25 cellular contexts compared by ENCODE assay signal in the genomic region with DNA sequence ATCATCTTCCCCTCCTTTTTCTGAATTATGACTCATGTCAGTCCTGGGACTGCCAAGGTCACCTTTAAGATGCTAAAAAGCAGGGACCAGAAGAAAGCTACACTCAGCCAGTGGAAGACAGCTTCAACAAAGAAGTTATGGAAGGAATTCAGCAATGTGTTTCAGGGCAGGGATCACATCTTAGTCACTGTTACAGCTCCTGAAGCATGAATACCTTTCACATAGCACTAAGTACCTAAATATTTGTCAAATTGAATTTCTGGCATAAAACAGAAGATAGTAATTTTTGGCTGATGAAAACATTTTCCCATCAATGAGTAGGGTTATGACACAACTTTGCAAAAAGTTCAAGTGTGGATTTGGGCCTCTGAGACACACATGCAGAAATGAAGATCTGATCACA. TPM values are rescaled to one million over a fixed set of nuclear protein-coding genes. Genes with fewer than 3 reads are reported as not detected.
A peak's percentile ranks its signal among the peaks of the same experiment; 100 is the strongest.
DNase-seq lines count a peak whose midpoint lies in the region; ATAC-seq and TF ChIP-seq lines count a peak whose summit lies in the region.
"Had no signal": no experiment of that assay in that cellular context is flagged by ENCODE, and none has a peak within 500 bp of the region (broad histone marks: within the 10 kb centered on the region; RNA-seq: fewer than 3 reads in every experiment).

No MANE protein-coding gene starts in this region.

- no peak for ATAC-seq in activated CD8-positive, alpha-beta memory T cell treated with anti-CD3 and anti-CD28 coated beads, Interleukin-2, amount 10 ng/mL, durations not matched to agents 7 days and 5 days
- ATAC-seq in activated CD8-positive, alpha-beta T cell treated with anti-CD3 and anti-CD28 coated beads for 36 hours, result no peak
- ATAC-seq in naive thymus-derived CD8-positive, alpha-beta T cell, result no peak
- ATAC-seq in HG02678 (IDR thresholded peaks at IDR 0.05; ENCODE audit: unreplicated experiment), result no peak
- ATAC-seq in HG03175 (IDR thresholded peaks at IDR 0.05; ENCODE audit: unreplicated experiment), result no peak
- ATAC-seq: activated naive CD4-positive, alpha-beta T cell treated with anti-CD3 and anti-CD28 coated beads, Interleukin-2, amount 50 U/mL, for 72 hours; stimulated activated memory B cell treated with anti-CD40 and anti-IgM and Interleukin-4, amounts not matched to agents 10 μg/mL and 1 μg/mL and 100 μg/mL, for 72 hours had no signal

- H3K27ac Mint-ChIP-seq in activated CD8-positive, alpha-beta memory T cell treated with anti-CD3 and anti-CD28 coated beads, Interleukin-2, amount 10 ng/mL, durations not matched to agents 7 days and 5 days, result peak overlapping the region; percentile 41
- peak overlapping the region; percentile 22 for H3K27ac Mint-ChIP-seq in activated CD8-positive, alpha-beta T cell treated with anti-CD3 and anti-CD28 coated beads for 36 hours
- H3K27ac Mint-ChIP-seq in naive thymus-derived CD8-positive, alpha-beta T cell, result peak overlapping the region in 1 of 10 donors; percentile 20
- H3K27ac Mint-ChIP-seq: CD4-positive, alpha-beta T cell; stimulated activated memory B cell treated with anti-CD40 and anti-IgM and Interleukin-4, amounts not matched to agents 10 μg/mL and 1 μg/mL and 100 μg/mL, for 72 hours had no signal

- H3K27ac ChIP-seq in fibroblast of lung (ENCODE audit: insufficient read depth, low read length) (peak overlapping the region; percentile 11), skeletal muscle tissue (ENCODE audit: low read depth, low read length) (peak overlapping the region; percentile 1)
- H3K27ac ChIP-seq: parathyroid adenoma, Peyer's patch, spleen, tibial nerve had no signal

- intact Hi-C loops in activated CD8-positive, alpha-beta T cell treated with anti-CD3 and anti-CD28 coated beads for 36 hours (cut with micrococcal nuclease), result no loop called here

- H3K9me3 Mint-ChIP-seq in activated CD8-positive, alpha-beta memory T cell treated with anti-CD3 and anti-CD28 coated beads, Interleukin-2, amount 10 ng/mL, durations not matched to agents 7 days and 5 days (ENCODE audit: low read depth), result no peaks in the 10 kb centered on the region
- H3K9me3 Mint-ChIP-seq in activated CD8-positive, alpha-beta T cell treated with anti-CD3 and anti-CD28 coated beads for 36 hours, result no peaks in the 10 kb centered on the region
- H3K9me3 Mint-ChIP-seq in naive thymus-derived CD8-positive, alpha-beta T cell, result no peaks in the 10 kb centered on the region
- H3K9me3 Mint-ChIP-seq: activated naive CD4-positive, alpha-beta T cell treated with anti-CD3 and anti-CD28 coated beads, Interleukin-2, amount 50 U/mL, for 72 hours; CD4-positive, alpha-beta T cell; stimulated activated memory B cell treated with anti-CD40 and anti-IgM and Interleukin-4, amounts not matched to agents 10 μg/mL and 1 μg/mL and 100 μg/mL, for 72 hours had no signal

- H3K79me2 ChIP-seq in fibroblast of lung (ENCODE audit: control insufficient read depth, insufficient read depth, low read length), result peaks cover 65% of the 10 kb centered on the region

- H3K36me3 ChIP-seq in fibroblast of lung (ENCODE audit: control insufficient read depth, insufficient read depth, low read length) (peaks cover 21% of the 10 kb centered on the region), skeletal muscle tissue (ENCODE audit: control insufficient read depth in 3 of 3, insufficient read depth in 3 of 3, low read length in 3 of 3) (peaks cover 19 to 42% (median 41%) of the 10 kb centered on the region in 3 donors)

- H3K9ac ChIP-seq in fibroblast of lung (ENCODE audit: insufficient read depth, low read length) (no peak overlapping the region), skeletal muscle tissue (ENCODE audit: low read depth in 1 of 3, low read length in 3 of 3) (no peak overlapping the region)
- H3K9ac ChIP-seq: parathyroid adenoma had no signal

- H3K36me3 Mint-ChIP-seq in activated CD8-positive, alpha-beta memory T cell treated with anti-CD3 and anti-CD28 coated beads, Interleukin-2, amount 10 ng/mL, durations not matched to agents 7 days and 5 days, result peaks cover 58% of the 10 kb centered on the region
- peaks cover 68% of the 10 kb centered on the region for H3K36me3 Mint-ChIP-seq in activated CD8-positive, alpha-beta T cell treated with anti-CD3 and anti-CD28 coated beads for 36 hours (ENCODE audit: low read depth)
- H3K36me3 Mint-ChIP-seq in naive thymus-derived CD8-positive, alpha-beta T cell, result peaks cover 1 to 89% (median 29%) of the 10 kb centered on the region in 3 donors

- H3K27me3 ChIP-seq in fibroblast of lung (ENCODE audit: control insufficient read depth, insufficient read depth, low read length) (no peaks in the 10 kb centered on the region), skeletal muscle tissue (ENCODE audit: control insufficient read depth in 3 of 3, insufficient read depth in 3 of 3, low read length in 3 of 3) (no peaks in the 10 kb centered on the region)
- H3K27me3 ChIP-seq: Peyer's patch, spleen, tibial nerve had no signal

- no peak for TF ChIP-seq CTCF in activated CD8-positive, alpha-beta T cell treated with anti-CD3 and anti-CD28 coated beads for 36 hours (IDR thresholded peaks at IDR 0.05)
- no peak for TF ChIP-seq CTCF in fibroblast of lung (conservative IDR thresholded peaks at IDR 0.05 in 1 of 2, IDR thresholded peaks at IDR 0.05 in 1 of 2; ENCODE audit: low read depth in 1 of 2, low read length in 2 of 2)

- H3K4me2 ChIP-seq in fibroblast of lung (ENCODE audit: extremely low read depth, insufficient read depth, low read length), result no peak overlapping the region

- CTCF ChIA-PET in activated CD8-positive, alpha-beta memory T cell treated with anti-CD3 and anti-CD28 coated beads, Interleukin-2, amount 10 ng/mL, durations not matched to agents 7 days and 5 days (lab: Charles Lee), result interaction anchor here (0.8 to 1.7 kb wide), 3 partner anchors 8 to 428 kb away, joined by 4 to 6 read pairs (median 5); no protein-coding TSS in a partner anchor
- CTCF ChIA-PET in activated CD8-positive, alpha-beta T cell treated with anti-CD3 and anti-CD28 coated beads for 36 hours (lab: Charles Lee), result interaction anchor here (0.6 to 4.4 kb wide), 6 partner anchors 8 to 428 kb away, joined by 3 to 28 read pairs (median 3); no protein-coding TSS in a partner anchor

- peaks cover 9% of the 10 kb centered on the region for H3K4me1 ChIP-seq in fibroblast of lung (ENCODE audit: control insufficient read depth, extremely low read depth, insufficient read depth, low read length)
- peaks cover 36 to 49% (median 42%) of the 10 kb centered on the region in 3 donors for H3K4me1 ChIP-seq in skeletal muscle tissue (ENCODE audit: control insufficient read depth in 3 of 3, insufficient read depth in 3 of 3, low read length in 3 of 3)

- no peak for DNase-seq in activated CD8-positive, alpha-beta memory T cell treated with anti-CD3 and anti-CD28 coated beads, Interleukin-2, amount 10 ng/mL, durations not matched to agents 7 days and 5 days
- no peak for DNase-seq in activated CD8-positive, alpha-beta memory T cell treated with anti-CD3 and anti-CD28 coated beads, Interleukin-2, amount 50 U/mL, for 48 hours
- no peak for DNase-seq in activated CD8-positive, alpha-beta T cell treated with anti-CD3 and anti-CD28 coated beads for 36 hours
- DNase-seq in fibroblast of lung (ENCODE audit: low read depth in 2 of 2), result peak in 1 of 2 donors; percentile 75
- no peak for DNase-seq in naive thymus-derived CD8-positive, alpha-beta T cell
- DNase-seq: activated CD4-positive, alpha-beta T cell treated with anti-CD3 and anti-CD28 coated beads, Interleukin-2, amount 50 U/mL, for 1 hour; activated T-cell treated with anti-CD3 and anti-CD28 coated beads, Interleukin-2, amount 50 U/mL, for 48 hours; caudate nucleus; CD4-positive, alpha-beta T cell; effector memory CD4-positive, alpha-beta T cell; H7; Kasumi-1; left ventricle myocardium superior; NCI-H1105 treated with DMSO at 0.1 percent for 48 hours; NCI-H774; Peyer's patch; spleen had no signal

- no peak overlapping the region for H2AFZ ChIP-seq in fibroblast of lung (ENCODE audit: low read length)
- H2AFZ ChIP-seq: parathyroid adenoma had no signal

- peaks cover 4% of the 10 kb centered on the region for H4K20me1 ChIP-seq in fibroblast of lung (ENCODE audit: control insufficient read depth, extremely low read depth, insufficient read depth, low read length)

- no peaks in the 10 kb centered on the region for H3K27me3 Mint-ChIP-seq in activated CD8-positive, alpha-beta memory T cell treated with anti-CD3 and anti-CD28 coated beads, Interleukin-2, amount 10 ng/mL, durations not matched to agents 7 days and 5 days
- H3K27me3 Mint-ChIP-seq in activated CD8-positive, alpha-beta T cell treated with anti-CD3 and anti-CD28 coated beads for 36 hours, result no peaks in the 10 kb centered on the region
- no peaks in the 10 kb centered on the region for H3K27me3 Mint-ChIP-seq in naive thymus-derived CD8-positive, alpha-beta T cell
- H3K27me3 Mint-ChIP-seq: CD4-positive, alpha-beta T cell; stimulated activated memory B cell treated with anti-CD40 and anti-IgM and Interleukin-4, amounts not matched to agents 10 μg/mL and 1 μg/mL and 100 μg/mL, for 72 hours had no signal

- H3K4me3 Mint-ChIP-seq in activated CD8-positive, alpha-beta memory T cell treated with anti-CD3 and anti-CD28 coated beads, Interleukin-2, amount 10 ng/mL, durations not matched to agents 7 days and 5 days, result no peak overlapping the region
- no peak overlapping the region for H3K4me3 Mint-ChIP-seq in activated CD8-positive, alpha-beta T cell treated with anti-CD3 and anti-CD28 coated beads for 36 hours
- H3K4me3 Mint-ChIP-seq in naive thymus-derived CD8-positive, alpha-beta T cell, result no peak overlapping the region
- H3K4me3 Mint-ChIP-seq: CD4-positive, alpha-beta T cell; stimulated activated memory B cell treated with anti-CD40 and anti-IgM and Interleukin-4, amounts not matched to agents 10 μg/mL and 1 μg/mL and 100 μg/mL, for 72 hours had no signal

- POLR2A ChIA-PET in activated CD8-positive, alpha-beta T cell treated with anti-CD3 and anti-CD28 coated beads for 36 hours (lab: Charles Lee), result interaction anchor here (0.6 to 6.2 kb wide), 4 partner anchors 11 to 170 kb away, joined by 3 to 26 read pairs (median 3); partner anchors contain the start of gene VWCE
- POLR2A ChIA-PET in naive thymus-derived CD8-positive, alpha-beta T cell (lab: Charles Lee), result no interaction called here

- no peaks in the 10 kb centered on the region for H3K9me3 ChIP-seq in fibroblast of lung (ENCODE audit: control insufficient read depth, insufficient read depth, low read depth, low read length)
- no peaks in the 10 kb centered on the region for H3K9me3 ChIP-seq in skeletal muscle tissue (ENCODE audit: control insufficient read depth in 3 of 3, low read length in 3 of 3)
- H3K9me3 ChIP-seq: Peyer's patch, spleen, tibial nerve had no signal

- peaks cover 47% of the 10 kb centered on the region for H3K4me1 Mint-ChIP-seq in activated CD8-positive, alpha-beta memory T cell treated with anti-CD3 and anti-CD28 coated beads, Interleukin-2, amount 10 ng/mL, durations not matched to agents 7 days and 5 days
- H3K4me1 Mint-ChIP-seq in activated CD8-positive, alpha-beta T cell treated with anti-CD3 and anti-CD28 coated beads for 36 hours (ENCODE audit: low read depth), result peaks cover 46% of the 10 kb centered on the region
- peaks cover 32 to 51% (median 46%) of the 10 kb centered on the region in 4 donors for H3K4me1 Mint-ChIP-seq in naive thymus-derived CD8-positive, alpha-beta T cell

- H3K4me3 ChIP-seq in fibroblast of lung (replicated peaks in 1 of 4; ENCODE audit: control extremely low read depth in 1 of 4, insufficient read depth in 1 of 4, low read depth in 3 of 4, low read length in 4 of 4) (no peak overlapping the region), skeletal muscle tissue (ENCODE audit: low read length in 3 of 3) (no peak overlapping the region)
- H3K4me3 ChIP-seq: Peyer's patch, spleen, tibial nerve had no signal

RNA-seq across cellular contexts. Expression of gene DDB1, which starts 5.2 kb away (rescaled TPM):
- total RNA-seq in activated CD8-positive, alpha-beta memory T cell treated with anti-CD3 and anti-CD28 coated beads, Interleukin-2, amount 10 ng/mL, durations not matched to agents 7 days and 5 days, result 100 to 1,000 TPM; 189 to 258 TPM
- total RNA-seq in activated CD8-positive, alpha-beta T cell treated with anti-CD3 and anti-CD28 coated beads for 36 hours, result 100 to 1,000 TPM; 269 to 270 TPM
- total RNA-seq in fibroblast of lung, result 241 and 282 TPM in 2 replicates
- 289 and 298 TPM in 2 replicates for polyA plus RNA-seq in fibroblast of lung
- 180 and 182 TPM in 2 replicates for polyA plus RNA-seq in fibroblast of lung (2012)
- 389 and 438 TPM in 2 replicates for polyA minus RNA-seq in fibroblast of lung (ENCODE audit: low replicate concordance)
- 215 TPM for total RNA-seq in skeletal muscle tissue
- total RNA-seq in naive thymus-derived CD8-positive, alpha-beta T cell, result 100 to 1,000 TPM; 181 to 184 TPM
- polyA plus RNA-seq in naive thymus-derived CD8-positive, alpha-beta T cell, result 100 to 1,000 TPM; 105 to 125 (median 124) TPM

RNA-seq across cellular contexts. Expression of gene TKFC, which starts 5.4 kb away (rescaled TPM):
- 10 to 100 TPM; 36.9 to 42.3 TPM for total RNA-seq in activated CD8-positive, alpha-beta memory T cell treated with anti-CD3 and anti-CD28 coated beads, Interleukin-2, amount 10 ng/mL, durations not matched to agents 7 days and 5 days
- 10 to 100 TPM; 79.1 to 86.3 TPM for total RNA-seq in activated CD8-positive, alpha-beta T cell treated with anti-CD3 and anti-CD28 coated beads for 36 hours
- total RNA-seq in fibroblast of lung, result 15.9 and 27.1 TPM in 2 replicates
- 11.5 and 15.9 TPM in 2 replicates for polyA plus RNA-seq in fibroblast of lung
- polyA plus RNA-seq in fibroblast of lung (2012), result 20.4 and 23.8 TPM in 2 replicates
- 26.2 and 48.0 TPM in 2 replicates for polyA minus RNA-seq in fibroblast of lung (ENCODE audit: low replicate concordance)
- 6.8 TPM for total RNA-seq in skeletal muscle tissue
- total RNA-seq in naive thymus-derived CD8-positive, alpha-beta T cell, result 10 to 100 TPM; 34.3 to 36.1 TPM
- polyA plus RNA-seq in naive thymus-derived CD8-positive, alpha-beta T cell, result 10 to 100 TPM; 18.3 to 25.3 (median 18.4) TPM

RNA-seq across cellular contexts. Expression of gene VWCE, which starts 32.6 kb away (rescaled TPM):
- 1 to 10 TPM; 3.8 to 3.9 TPM for total RNA-seq in activated CD8-positive, alpha-beta memory T cell treated with anti-CD3 and anti-CD28 coated beads, Interleukin-2, amount 10 ng/mL, durations not matched to agents 7 days and 5 days
- total RNA-seq in activated CD8-positive, alpha-beta T cell treated with anti-CD3 and anti-CD28 coated beads for 36 hours, result 10 to 100 TPM; 23.3 to 25.8 TPM
- 1.5 and 1.7 TPM in 2 replicates for total RNA-seq in fibroblast of lung
- 0.30 and 0.68 TPM in 2 replicates for polyA plus RNA-seq in fibroblast of lung
- polyA plus RNA-seq in fibroblast of lung (2012), result 0.66 and 0.90 TPM in 2 replicates
- 0.59 and 5.1 TPM in 2 replicates for polyA minus RNA-seq in fibroblast of lung (ENCODE audit: low replicate concordance)
- total RNA-seq in skeletal muscle tissue, result 1.0 TPM
- under 1 TPM; 0.94 to 0.99 TPM for total RNA-seq in naive thymus-derived CD8-positive, alpha-beta T cell
- not detected for polyA plus RNA-seq in naive thymus-derived CD8-positive, alpha-beta T cell
- total RNA-seq: A172 had no signal

RNA-seq across cellular contexts. Expression of gene CYB561A3, which starts 34.0 kb away (rescaled TPM):
- total RNA-seq in activated CD8-positive, alpha-beta memory T cell treated with anti-CD3 and anti-CD28 coated beads, Interleukin-2, amount 10 ng/mL, durations not matched to agents 7 days and 5 days, result 10 to 100 TPM; 43.9 to 51.2 TPM
- total RNA-seq in activated CD8-positive, alpha-beta T cell treated with anti-CD3 and anti-CD28 coated beads for 36 hours, result 10 to 100 TPM; 32.4 to 33.5 TPM
- total RNA-seq in fibroblast of lung, result 39.3 and 65.1 TPM in 2 replicates
- polyA plus RNA-seq in fibroblast of lung, result 43.9 and 48.3 TPM in 2 replicates
- polyA plus RNA-seq in fibroblast of lung (2012), result 41.8 and 42.0 TPM in 2 replicates
- polyA minus RNA-seq in fibroblast of lung (ENCODE audit: low replicate concordance), result 215 and 274 TPM in 2 replicates
- total RNA-seq in skeletal muscle tissue, result 9.9 TPM
- total RNA-seq in naive thymus-derived CD8-positive, alpha-beta T cell, result 10 to 100 TPM; 42.9 to 52.3 TPM
- 10 to 100 TPM; 54.5 to 69.3 (median 58.4) TPM for polyA plus RNA-seq in naive thymus-derived CD8-positive, alpha-beta T cell

RNA-seq across cellular contexts. Expression of gene TMEM138, which starts 34.5 kb away (rescaled TPM):
- 10 to 100 TPM; 48.3 to 60.6 TPM for total RNA-seq in activated CD8-positive, alpha-beta memory T cell treated with anti-CD3 and anti-CD28 coated beads, Interleukin-2, amount 10 ng/mL, durations not matched to agents 7 days and 5 days
- 10 to 100 TPM; 38.6 to 47.0 TPM for total RNA-seq in activated CD8-positive, alpha-beta T cell treated with anti-CD3 and anti-CD28 coated beads for 36 hours
- total RNA-seq in fibroblast of lung (20.0 and 30.2 TPM in 2 replicates), skeletal muscle tissue (18.8 TPM)
- polyA plus RNA-seq in fibroblast of lung, result 78.0 and 95.9 TPM in 2 replicates
- 57.7 and 65.3 TPM in 2 replicates for polyA plus RNA-seq in fibroblast of lung (2012)
- polyA minus RNA-seq in fibroblast of lung (ENCODE audit: low replicate concordance), result 64.3 and 99.7 TPM in 2 replicates
- 10 to 100 TPM; 71.6 to 77.5 TPM for total RNA-seq in naive thymus-derived CD8-positive, alpha-beta T cell
- 10 to 100 TPM; 44.8 to 49.7 (median 47.0) TPM for polyA plus RNA-seq in naive thymus-derived CD8-positive, alpha-beta T cell
